ENCODE assay signal across 8 cellular contexts in the genomic region with DNA sequence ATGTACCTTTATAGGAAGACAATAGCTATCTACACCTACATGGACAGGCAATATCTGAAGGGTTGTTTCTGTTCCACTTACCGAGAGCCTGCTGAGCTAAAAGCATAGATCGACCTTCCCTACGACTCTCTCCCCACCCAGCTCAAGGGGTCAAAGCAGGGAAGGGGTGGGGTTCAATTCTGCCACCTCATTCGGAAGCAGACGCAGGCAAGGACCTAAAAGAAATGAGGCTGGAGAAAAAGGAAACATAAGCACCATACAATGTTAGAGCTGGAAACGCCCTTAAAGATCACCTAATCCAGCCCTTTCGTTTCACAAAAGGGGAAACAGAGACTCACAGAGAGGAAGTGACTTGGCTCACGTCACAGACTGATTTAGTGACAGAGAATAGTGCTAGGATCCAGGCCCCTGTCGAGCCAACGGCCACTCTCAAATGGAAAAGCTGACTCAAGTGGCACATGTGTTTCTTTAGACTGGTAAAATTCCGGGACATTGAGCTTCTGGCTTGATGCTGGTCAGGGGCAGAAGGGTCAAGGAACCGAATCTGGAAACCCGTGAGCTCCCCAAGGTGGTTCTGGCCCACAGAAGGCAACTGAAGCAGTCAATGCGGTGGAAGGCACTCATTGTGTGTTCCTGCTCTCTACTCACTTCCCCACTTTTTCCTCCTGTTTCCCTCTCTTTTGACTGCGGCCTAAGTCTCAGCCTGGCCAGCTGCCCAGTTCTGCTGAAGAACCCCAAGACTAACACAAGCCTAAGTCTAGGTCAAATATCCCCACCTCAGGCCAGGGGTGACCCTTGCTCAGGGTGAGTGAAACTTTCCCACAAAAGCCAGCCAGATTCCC. TPM values are rescaled to one million over a fixed set of nuclear protein-coding genes. Genes with fewer than 3 reads are reported as not detected.
DNase-seq lines count a peak whose midpoint lies in the region; ATAC-seq and TF ChIP-seq lines count a peak whose summit lies in the region.

No MANE protein-coding gene starts in this region.

- H3K9ac ChIP-seq in IMR-90 (ENCODE audit: low read depth, low read length): no peak overlapping the region

- no peaks in the 10 kb centered on the region for H4K20me1 ChIP-seq in IMR-90 (ENCODE audit: insufficient read depth, low read length)

- H4K5ac ChIP-seq in IMR-90 (ENCODE audit: low read depth, low read length): peak overlapping the region; percentile 15

- H3K27me3 ChIP-seq in ACC112 (ENCODE audit: insufficient read depth, low read length) (no peaks in the 10 kb centered on the region), IMR-90 (ENCODE audit: control insufficient read depth, insufficient read depth, low read length) (no peaks in the 10 kb centered on the region), spleen (replicated peaks in 1 of 7) (no peaks in the 10 kb centered on the region)

- H2AK9ac ChIP-seq in IMR-90 (replicated peaks; ENCODE audit: low read depth, low read length, poor library complexity): no peak overlapping the region

- dilution Hi-C loops in IMR-90 (cut with HindIII; ENCODE audit: low sequenced_read_pairs, unreplicated experiment): no loop called here

- H3K9me3 ChIP-seq in IMR-90 (ENCODE audit: control insufficient read depth, insufficient read depth, low read length): no peaks in the 10 kb centered on the region
- no peaks in the 10 kb centered on the region for H3K9me3 ChIP-seq in spleen

- peak overlapping the region; percentile 25; the same call in 1 of the 2 replicates for H3K14ac ChIP-seq in IMR-90 (replicated peaks; ENCODE audit: low read depth, low read length)

- no peak overlapping the region for H4K91ac ChIP-seq in IMR-90 (ENCODE audit: insufficient read depth, low read depth, low read length)

- 37% methylated on average over 7 of the region's 15 CpGs; no CpG with 5 or more reads in 1 of the 2 experiments for WGBS in IMR-90 (ENCODE audit: extremely low coverage in 2 of 2, insufficient read length in 1 of 2), 2 experiments
- WGBS in spleen, 5 donors: 2 to 20% (median 16%) methylated on average over 11 to 15 of the region's 15 CpGs

- peaks cover 0 to 5% of the 10 kb centered on the region in 2 experiments; a peak in 1 of 4 replicates for H3K79me1 ChIP-seq in IMR-90 (ENCODE audit: low read depth in 1 of 2, low read length in 2 of 2)

- POLR2A ChIA-PET in IMR-90 (lab: Charles Lee; ENCODE audit: unreplicated experiment): no interaction called here

- H3K4ac ChIP-seq in IMR-90 (ENCODE audit: low read depth, low read length): no peak overlapping the region; the same call in 1 of the 2 replicates

- H3K23ac ChIP-seq in IMR-90 (ENCODE audit: low read depth, low read length): no peak overlapping the region

- H3K4me2 ChIP-seq in IMR-90 (ENCODE audit: low read depth, low read length): no peak overlapping the region; the same call in 1 of the 2 replicates

- H3K27ac ChIP-seq in ACC112 (ENCODE audit: low read depth, low read length): peak overlapping the region; percentile 59
- H3K27ac ChIP-seq in IMR-90 (ENCODE audit: insufficient read depth, low read length): no peak overlapping the region
- H3K27ac ChIP-seq in spleen: peak overlapping the region; percentile 80 to 98 (median 92)

- peak; percentile 41 for ATAC-seq in GM19023 (IDR thresholded peaks at IDR 0.05; ENCODE audit: unreplicated experiment)
- no peak; the same call in 1 of the 2 replicates for ATAC-seq in IMR-90 (ENCODE audit: low read depth)

- no peaks in the 10 kb centered on the region for H3K36me3 Mint-ChIP-seq in glutamatergic neuron (ENCODE audit: unreplicated experiment)

- no peak overlapping the region for H3K56ac ChIP-seq in IMR-90 (ENCODE audit: extremely low read depth, insufficient read depth, low read length)

- no peak overlapping the region for H2BK20ac ChIP-seq in IMR-90 (ENCODE audit: low read depth, low read length)

- H2BK5ac ChIP-seq in IMR-90 (ENCODE audit: low read depth, low read length, poor library complexity, severe bottlenecking): no peak overlapping the region

- peaks cover 16% of the 10 kb centered on the region for H3K4me1 ChIP-seq in ACC112 (ENCODE audit: control insufficient read depth, insufficient read depth, low read length, unreplicated experiment)
- H3K4me1 ChIP-seq in IMR-90 (ENCODE audit: control insufficient read depth, insufficient read depth, low read length): peaks cover 5% of the 10 kb centered on the region; the same call in 1 of the 2 replicates
- H3K4me1 ChIP-seq in spleen: peaks cover 52 to 100% (median 78%) of the 10 kb centered on the region in 6 donors

- in situ Hi-C loops in IMR-90 (cut with MboI; ENCODE audit: low sequenced_read_pairs): no loop called here

- H3K36me3 ChIP-seq in ACC112 (ENCODE audit: insufficient read depth, low read length): no peaks in the 10 kb centered on the region
- no peaks in the 10 kb centered on the region for H3K36me3 ChIP-seq in IMR-90 (ENCODE audit: control insufficient read depth, insufficient read depth, low read length)
- H3K36me3 ChIP-seq in spleen: no peaks in the 10 kb centered on the region

- H3K9me1 ChIP-seq in IMR-90 (ENCODE audit: insufficient read depth, low read length): no peaks in the 10 kb centered on the region

- TF ChIP-seq POLR2A in IMR-90 (IDR thresholded peaks at IDR 0.05; ENCODE audit: low read depth, low read length): no peak
- peak in 2 of 3 donors; percentile 13 to 26 for TF ChIP-seq POLR2A in spleen (IDR thresholded peaks at IDR 0.05)

- TF ChIP-seq RAD21 in IMR-90 (IDR thresholded peaks at IDR 0.05; ENCODE audit: low read length): no peak

- H2BK120ac ChIP-seq in IMR-90 (ENCODE audit: low read depth, low read length): no peak overlapping the region

- no TSS peak for BruUV-seq in IMR-90 (replicated peaks; lab: Mats Ljungman, UMichigan)

- H3K4me1 Mint-ChIP-seq in glutamatergic neuron (ENCODE audit: low read depth, unreplicated experiment): peaks cover 16% of the 10 kb centered on the region

- CTCF ChIA-PET in IMR-90 (lab: Yijun Ruan, JAX): no interaction called here

- H3K27ac Mint-ChIP-seq in glutamatergic neuron (ENCODE audit: unreplicated experiment): peak overlapping the region; percentile 98

- peak overlapping the region; percentile 81 for H3K4me3 Mint-ChIP-seq in glutamatergic neuron (ENCODE audit: unreplicated experiment)

- H3K79me2 ChIP-seq in ACC112 (ENCODE audit: control insufficient read depth, insufficient read depth, low read length, unreplicated experiment): peaks cover 6% of the 10 kb centered on the region

- peak overlapping the region in 1 of 2 experiments; percentile 60; a peak in 1 of 4 replicates for H4K8ac ChIP-seq in IMR-90 (ENCODE audit: low read depth in 2 of 2, low read length in 2 of 2)

- peak overlapping the region; percentile 16 for H3K4me3 ChIP-seq in ACC112 (ENCODE audit: low read depth, low read length)
- no peak overlapping the region for H3K4me3 ChIP-seq in IMR-90 (ENCODE audit: insufficient read depth, low read depth, low read length)
- peak overlapping the region in 3 of 8 donors; percentile 2 to 54 (median 2) for H3K4me3 ChIP-seq in spleen

- intact Hi-C loops in IMR-90 (cut with micrococcal nuclease) (no loop called here), spleen (cut with DNase I; ENCODE audit: low total_unique reads) (no loop called here)

- H3K9me3 Mint-ChIP-seq in glutamatergic neuron (ENCODE audit: unreplicated experiment): peaks cover 11% of the 10 kb centered on the region

- H3K18ac ChIP-seq in IMR-90 (ENCODE audit: low read depth, low read length): no peak overlapping the region

- DNase-seq in IMR-90 (no peak), glutamatergic neuron (no peak), spleen (no peak), NCI-H1694 treated with DMSO at 0.1 percent for 48 hours (lab: John Stamatoyannopoulos, UW) (no peak), DMS114 treated with DMSO at 0.1 percent for 48 hours (lab: John Stamatoyannopoulos, UW; ENCODE audit: unreplicated experiment) (no peak)
- DNase-seq in activated CD4-positive, alpha-beta T cell treated with anti-CD3 and anti-CD28 coated beads for 48 hours: peak; percentile 56

- H3K27me3 Mint-ChIP-seq in glutamatergic neuron (ENCODE audit: unreplicated experiment): no peaks in the 10 kb centered on the region

- H2AFZ ChIP-seq in ACC112 (ENCODE audit: low read length, unreplicated experiment): no peak overlapping the region
- peak overlapping the region; percentile 63 for H2AFZ ChIP-seq in IMR-90 (replicated peaks; ENCODE audit: low read length, poor library complexity)

- no peak for TF ChIP-seq CTCF in IMR-90 (conservative IDR thresholded peaks at IDR 0.05; ENCODE audit: low read depth, low read length)
- no peak for TF ChIP-seq CTCF in glutamatergic neuron (IDR thresholded peaks at IDR 0.05; ENCODE audit: partially characterized antibody, unreplicated experiment)
- no peak for TF ChIP-seq CTCF in spleen (IDR thresholded peaks at IDR 0.05 in 8 of 11, conservative IDR thresholded peaks at IDR 0.05 in 3 of 11)

- H2AK5ac ChIP-seq in IMR-90 (ENCODE audit: low read depth, low read length): no peak overlapping the region

- H2BK15ac ChIP-seq in IMR-90 (ENCODE audit: low read depth, low read length): no peak overlapping the region

TF ChIP-seq in IMR-90, 13 proteins besides CTCF, POLR2A, EP300 and RAD21:
- no peak for TF ChIP-seq RFX5 (IDR thresholded peaks at IDR 0.05; ENCODE audit: low read depth, low read length)
- no peak for TF ChIP-seq SMC3 (IDR thresholded peaks at IDR 0.05; ENCODE audit: low read depth, low read length)
- TF ChIP-seq, protein P1, sequence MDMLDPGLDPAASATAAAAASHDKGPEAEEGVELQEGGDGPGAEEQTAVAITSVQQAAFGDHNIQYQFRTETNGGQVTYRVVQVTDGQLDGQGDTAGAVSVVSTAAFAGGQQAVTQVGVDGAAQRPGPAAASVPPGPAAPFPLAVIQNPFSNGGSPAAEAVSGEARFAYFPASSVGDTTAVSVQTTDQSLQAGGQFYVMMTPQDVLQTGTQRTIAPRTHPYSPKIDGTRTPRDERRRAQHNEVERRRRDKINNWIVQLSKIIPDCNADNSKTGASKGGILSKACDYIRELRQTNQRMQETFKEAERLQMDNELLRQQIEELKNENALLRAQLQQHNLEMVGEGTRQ (IDR thresholded peaks at IDR 0.05; ENCODE audit: low read depth, low read length): no peak
- no peak for TF ChIP-seq CEBPB (IDR thresholded peaks at IDR 0.05; ENCODE audit: low read depth, low read length)
TF ChIP-seq in IMR-90: peak in this region for 0.

RNA-seq across cellular contexts. Expression of a gene that starts 7.5 kb away (rescaled TPM):
- total RNA-seq in IMR-90 (2012; rRNA removed) (14.2 and 19.0 TPM in 2 replicates), glutamatergic neuron (ENCODE audit: unreplicated experiment) (243 TPM), spleen (100 to 1,000 TPM in 3 of 7 donors, 10 to 100 TPM in 4; 94.7 to 139 (median 99.8) TPM)
- polyA plus RNA-seq in IMR-90 (2012; rRNA removed) (13.9 and 16.2 TPM in 2 replicates), spleen (10 to 100 TPM; 45.1 to 58.2 (median 50.8) TPM)
- 10.4 and 13.4 TPM in 2 replicates for polyA plus RNA-seq in IMR-90 (2012; cell fraction: cytosol; rRNA removed)
- 6.4 and 11.3 TPM in 2 replicates for polyA plus RNA-seq in IMR-90 (2012; cell fraction: nucleus; rRNA removed; ENCODE audit: low replicate concordance)
